Comparison of ENCODE assay signal across 8 cellular contexts in genomic region chr3:44762170-44762677, GRCh38. TPM values are rescaled to one million over a fixed set of nuclear protein-coding genes. Genes with fewer than 3 reads are reported as not detected.
DNase-seq lines count a peak whose midpoint lies in the region; ATAC-seq, FAIRE-seq and TF ChIP-seq lines count a peak whose summit lies in the region.

No MANE protein-coding gene starts in this region.

- no peak for TF ChIP-seq POLR2A in GM12891 (IDR thresholded peaks at IDR 0.05; ENCODE audit: low read depth, low read length)

- DNase-seq in AG10803 (ENCODE audit: low read depth), result peak; percentile 1
- peak; percentile 11 for DNase-seq in SK-N-DZ (ENCODE audit: low spot score)
- DNase-seq in fibroblast of mammary gland (ENCODE audit: low read depth), result peak; percentile 18
- DNase-seq in retinal pigment epithelial cell (ENCODE audit: low read depth), result no peak
- DNase-seq in SW 1271 (lab: John Stamatoyannopoulos, UW), result no peak
- no peak for DNase-seq in GM12891 (ENCODE audit: insufficient read length, low spot score)

- ATAC-seq in GM21526 (IDR thresholded peaks at IDR 0.05; ENCODE audit: low FRiP score, unreplicated experiment) (peak; percentile 14), GM18867 (IDR thresholded peaks at IDR 0.05; ENCODE audit: unreplicated experiment) (no peak)

- FAIRE-seq in GM12891 (lab: Jason Lieb, UNC), result no peak

- TF ChIP-seq CTCF in AG10803 (conservative IDR thresholded peaks at IDR 0.05; ENCODE audit: low read length) (no peak), fibroblast of mammary gland (conservative IDR thresholded peaks at IDR 0.05; ENCODE audit: control insufficient read depth, insufficient read depth, low read depth, low read length) (no peak), retinal pigment epithelial cell (conservative IDR thresholded peaks at IDR 0.05; ENCODE audit: low read depth, low read length) (no peak)

- H3K4me3 ChIP-seq in AG10803 (ENCODE audit: low read length) (peak overlapping the region; percentile 92), fibroblast of mammary gland (ENCODE audit: control insufficient read depth, low read depth, low read length) (peak overlapping the region; percentile 94), retinal pigment epithelial cell (ENCODE audit: low read length) (peak overlapping the region; percentile 96)

TF ChIP-seq in GM12891, 5 proteins besides CTCF, POLR2A, EP300 and RAD21:
- TF ChIP-seq PAX5 (IDR thresholded peaks at IDR 0.05; ENCODE audit: insufficient read depth, low read length, severe bottlenecking), result no peak
- no peak for TF ChIP-seq TAF1 (IDR thresholded peaks at IDR 0.05; ENCODE audit: low read depth, low read length)

RNA-seq across cellular contexts. Expression of gene KIF15, which starts 0.6 kb away (rescaled TPM):
- 35.1 and 35.6 TPM in 2 replicates for polyA plus RNA-seq in SK-N-DZ (2014; cell fraction: cytosol; rRNA removed)
- polyA plus RNA-seq in SK-N-DZ (2014; cell fraction: nucleus; rRNA removed), result 41.3 and 42.8 TPM in 2 replicates
- polyA plus RNA-seq in GM12891 (2012; ENCODE audit: low read depth, missing spikeins), result 11.6 TPM

RNA-seq across cellular contexts. Expression of gene KIAA1143, which starts 0.8 kb away (rescaled TPM):
- polyA plus RNA-seq in SK-N-DZ (2014; cell fraction: cytosol; rRNA removed), result 23.3 and 24.1 TPM in 2 replicates
- 11.4 and 13.5 TPM in 2 replicates for polyA plus RNA-seq in SK-N-DZ (2014; cell fraction: nucleus; rRNA removed)
- 16.4 TPM for polyA plus RNA-seq in GM12891 (2012; ENCODE audit: low read depth, missing spikeins)

RNA-seq across cellular contexts. Expression of gene ZNF501, which starts 32.8 kb away (rescaled TPM):
- polyA plus RNA-seq in SK-N-DZ (2014; cell fraction: cytosol; rRNA removed), result 6.0 and 7.2 TPM in 2 replicates
- polyA plus RNA-seq in SK-N-DZ (2014; cell fraction: nucleus; rRNA removed), result 3.5 and 10.2 TPM in 2 replicates
- 1.2 TPM for polyA plus RNA-seq in GM12891 (2012; ENCODE audit: low read depth, missing spikeins)

RNA-seq across cellular contexts. Expression of gene ZNF502, which starts 49.8 kb away (rescaled TPM):
- polyA plus RNA-seq in SK-N-DZ (2014; cell fraction: cytosol; rRNA removed), result 7.2 and 8.7 TPM in 2 replicates
- 6.5 and 9.3 TPM in 2 replicates for polyA plus RNA-seq in SK-N-DZ (2014; cell fraction: nucleus; rRNA removed)
- 0.92 TPM for polyA plus RNA-seq in GM12891 (2012; ENCODE audit: low read depth, missing spikeins)

Comparison
In these comparisons a context has a peak if more than half of its experiments do, and no peak if none do; other contexts are left out.
1. DNase-seq: peak in AG10803 (single experiment), SK-N-DZ (single experiment) and fibroblast of mammary gland (single experiment); none in retinal pigment epithelial cell (single experiment), SW 1271 (0 of 2) and GM12891 (single experiment).
2. Peak in every context shown above with its lines, with median percentiles within 50 percentile points of each other: H3K4me3 ChIP-seq.